In the genomic region with DNA sequence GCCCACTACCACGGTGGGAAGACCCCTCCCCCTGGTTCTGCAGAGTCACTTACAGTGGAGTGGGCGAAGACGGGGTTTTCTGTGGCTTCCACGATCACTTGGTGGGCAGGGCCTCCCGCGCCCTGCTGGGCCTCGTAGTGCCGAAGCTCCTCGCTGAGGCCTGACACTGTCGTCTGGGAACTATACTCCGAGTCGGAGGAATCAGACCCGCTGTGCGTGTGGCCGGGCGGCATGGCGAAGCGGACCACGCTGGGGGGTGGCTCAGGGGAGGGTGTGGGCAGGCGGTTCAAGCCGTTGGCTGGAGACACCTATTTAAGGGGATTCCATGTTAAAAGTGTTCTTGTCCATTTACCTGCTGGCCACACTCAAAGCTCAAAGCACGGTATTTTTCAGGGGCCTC, we compare ENCODE assay signal across 25 cellular contexts.
DNase-seq lines count a peak whose midpoint lies in the region; ATAC-seq and TF ChIP-seq lines count a peak whose summit lies in the region.
"Had no signal": no experiment of that assay in that cellular context is flagged by ENCODE, and none has a peak within 500 bp of the region (broad histone marks: within the 10 kb centered on the region; RNA-seq: fewer than 3 reads in every experiment).

No MANE protein-coding gene starts in this region.

- H3K36me3 ChIP-seq in BLaER1 (peaks cover 92% of the 10 kb centered on the region), HUES6 (ENCODE audit: control insufficient read depth, insufficient read depth, low read length) (peaks cover 83% of the 10 kb centered on the region), neuronal stem cell (replicated peaks in 1 of 2; ENCODE audit: control insufficient read depth in 2 of 2, insufficient read depth in 2 of 2, low read length in 2 of 2) (peaks cover 36 to 100% of the 10 kb centered on the region in 2 donors)

- H3K4ac ChIP-seq in neuronal stem cell (ENCODE audit: low read length) = peak overlapping the region; percentile 78

- H4K8ac ChIP-seq in neuronal stem cell (ENCODE audit: low read depth, low read length) = peak overlapping the region; percentile 78

- H2BK120ac ChIP-seq in neuronal stem cell (ENCODE audit: low read depth, low read length) = peak overlapping the region; percentile 78

- peak overlapping the region; percentile 79 for H2BK5ac ChIP-seq in neuronal stem cell (ENCODE audit: low read length)

- peaks cover 10% of the 10 kb centered on the region for H3K79me1 ChIP-seq in neuronal stem cell (ENCODE audit: low read depth, low read length)

- no peaks in the 10 kb centered on the region for H3K9me3 Mint-ChIP-seq in endothelial cell (ENCODE audit: unreplicated experiment)
- H3K9me3 Mint-ChIP-seq: CD4-positive, alpha-beta memory T cell had no signal

- H2AFZ ChIP-seq in neuronal stem cell (ENCODE audit: low read length) = no peak overlapping the region
- H2AFZ ChIP-seq: PC-9 had no signal

- peaks cover 47% of the 10 kb centered on the region for H3K36me3 Mint-ChIP-seq in endothelial cell (ENCODE audit: low read depth, unreplicated experiment)

- H3K23ac ChIP-seq in neuronal stem cell (ENCODE audit: low read depth, low read length, poor library complexity) = no peak overlapping the region

- WGBS in neuronal stem cell (ENCODE audit: extremely low coverage in 2 of 2, insufficient read length in 2 of 2, insufficient replicate concordance in 1 of 2), 2 donors = no CpG with 5 or more reads among the region's 22 CpGs

- peaks cover 20% of the 10 kb centered on the region; the same call in 1 of the 2 replicates for H4K20me1 ChIP-seq in BLaER1

- H3K9ac ChIP-seq in BLaER1 = no peak overlapping the region
- peak overlapping the region; percentile 53 for H3K9ac ChIP-seq in HUES6 (ENCODE audit: low read length)
- no peak overlapping the region for H3K9ac ChIP-seq in neuronal stem cell (ENCODE audit: low read depth, low read length, poor library complexity)

- H3K9me3 ChIP-seq in BLaER1 = no peaks in the 10 kb centered on the region
- H3K9me3 ChIP-seq in HUES6 (ENCODE audit: control insufficient read depth, insufficient read depth, low read depth, low read length) = no peaks in the 10 kb centered on the region
- H3K9me3 ChIP-seq in neuronal stem cell (replicated peaks in 1 of 2; ENCODE audit: control insufficient read depth in 2 of 2, insufficient read depth in 1 of 2, low read depth in 1 of 2, low read length in 2 of 2) = peaks cover 0 to 2% of the 10 kb centered on the region in 2 donors
- H3K9me3 ChIP-seq: SJCRH30 had no signal

- H3K4me1 Mint-ChIP-seq in endothelial cell (ENCODE audit: unreplicated experiment) = peaks cover 26% of the 10 kb centered on the region

- no peak for ATAC-seq in GM21390 (IDR thresholded peaks at IDR 0.05; ENCODE audit: unreplicated experiment)
- ATAC-seq: Right ventricle myocardium inferior, SK-N-SH treated with all-trans-retinoic acid at 6 μM for 48 hours had no signal

- peak overlapping the region; percentile 25 for H3K4me3 Mint-ChIP-seq in endothelial cell (ENCODE audit: unreplicated experiment)
- H3K4me3 Mint-ChIP-seq: CD4-positive, alpha-beta memory T cell had no signal

- peak overlapping the region; percentile 74 for H3K4me2 ChIP-seq in BLaER1
- H3K4me2 ChIP-seq in neuronal stem cell (ENCODE audit: insufficient read depth, low read length, poor library complexity, severe bottlenecking) = no peak overlapping the region
- H3K4me2 ChIP-seq: PC-9 had no signal

- no peaks in the 10 kb centered on the region for H3K27me3 ChIP-seq in BLaER1
- H3K27me3 ChIP-seq in HUES6 (ENCODE audit: control insufficient read depth, insufficient read depth, low read length) = no peaks in the 10 kb centered on the region
- no peaks in the 10 kb centered on the region for H3K27me3 ChIP-seq in neuronal stem cell (ENCODE audit: control insufficient read depth in 3 of 3, insufficient read depth in 3 of 3, low read depth in 1 of 3, low read length in 3 of 3)
- H3K27me3 ChIP-seq: SJCRH30 had no signal

- H3K27ac ChIP-seq in BLaER1 = no peak overlapping the region
- peak overlapping the region; percentile 50; the same call in 1 of the 2 replicates for H3K27ac ChIP-seq in HUES6 (ENCODE audit: low read depth, low read length)
- peak overlapping the region; percentile 96 for H3K27ac ChIP-seq in neuronal stem cell (replicated peaks; ENCODE audit: low read length)
- H3K27ac ChIP-seq: PC-9 had no signal

- peak overlapping the region; percentile 95 for H2AK5ac ChIP-seq in neuronal stem cell (ENCODE audit: low read depth, low read length)

- H2BK12ac ChIP-seq in neuronal stem cell (ENCODE audit: low read length) = peak overlapping the region; percentile 95

- H4K91ac ChIP-seq in neuronal stem cell (ENCODE audit: low read depth, low read length, poor library complexity) = peak overlapping the region; percentile 27

- H3K4me1 ChIP-seq in BLaER1 (peaks cover 31% of the 10 kb centered on the region), HUES6 (ENCODE audit: control insufficient read depth, insufficient read depth, low read length) (peaks cover 51% of the 10 kb centered on the region), neuronal stem cell (ENCODE audit: control insufficient read depth in 2 of 2, insufficient read depth in 1 of 2, low read depth in 1 of 2, low read length in 2 of 2) (peaks cover 34 to 46% of the 10 kb centered on the region in 2 donors)

- DNase-seq in endothelial cell (ENCODE audit: low spot score) (no peak), neuronal stem cell (ENCODE audit: low spot score) (no peak), NCI-H1092 (lab: John Stamatoyannopoulos, UW) (no peak), hypothalamus (lab: John Stamatoyannopoulos, UW) (no peak), HuH-7 (ENCODE audit: low spot score) (no peak)
- DNase-seq: 8988T; ACHN; C1 segment of cervical spinal cord; CD4-positive, alpha-beta memory T cell; COR-L47; DMS53; KBM-7; MM.1S; NCI-H1417; NCI-H1694; NCI-H2029 treated with DMSO at 0.1 percent for 48 hours; NCI-H446 treated with DMSO at 0.1 percent for 48 hours; NCI-H526; PC-9; SJCRH30 had no signal

- H3K14ac ChIP-seq in neuronal stem cell (ENCODE audit: low read length) = peak overlapping the region; percentile 10

- no peak for TF ChIP-seq CTCF in endothelial cell (IDR thresholded peaks at IDR 0.05; ENCODE audit: unreplicated experiment)

- no peak overlapping the region for H3K27ac Mint-ChIP-seq in endothelial cell (ENCODE audit: unreplicated experiment)
- H3K27ac Mint-ChIP-seq: CD4-positive, alpha-beta memory T cell had no signal

- H2BK15ac ChIP-seq in neuronal stem cell (ENCODE audit: low read length) = peak overlapping the region; percentile 90

- peaks cover 3% of the 10 kb centered on the region for H3K27me3 Mint-ChIP-seq in endothelial cell (ENCODE audit: unreplicated experiment)
- H3K27me3 Mint-ChIP-seq: CD4-positive, alpha-beta memory T cell had no signal

- H3K4me3 ChIP-seq in BLaER1 = no peak overlapping the region
- H3K4me3 ChIP-seq in HUES6 (ENCODE audit: low read depth, low read length) = no peak overlapping the region
- no peak overlapping the region for H3K4me3 ChIP-seq in neuronal stem cell (ENCODE audit: low read length in 2 of 2)
- H3K4me3 ChIP-seq: PC-9, SJCRH30 had no signal

- peak overlapping the region; percentile 94 for H3K18ac ChIP-seq in neuronal stem cell (ENCODE audit: low read length)
